Comparison of ENCODE assay signal across 8 cellular contexts in genomic region chr10:46228076-46229071, GRCh38. TPM values are rescaled to one million over a fixed set of nuclear protein-coding genes. Genes with fewer than 3 reads are reported as not detected.
DNase-seq lines count a peak whose midpoint lies in the region; ATAC-seq and TF ChIP-seq lines count a peak whose summit lies in the region.

No MANE protein-coding gene starts in this region.

- intact Hi-C loops in activated CD8-positive, alpha-beta T cell treated with anti-CD3 and anti-CD28 coated beads for 36 hours (cut with micrococcal nuclease) = no loop called here

- peaks cover 3% of the 10 kb centered on the region for H3K9me3 Mint-ChIP-seq in activated CD8-positive, alpha-beta T cell treated with anti-CD3 and anti-CD28 coated beads for 36 hours

- peak; percentile 54 for TF ChIP-seq CTCF in activated CD8-positive, alpha-beta T cell treated with anti-CD3 and anti-CD28 coated beads for 36 hours (IDR thresholded peaks at IDR 0.05)

- peak; percentile 98 for ATAC-seq in activated CD8-positive, alpha-beta T cell treated with anti-CD3 and anti-CD28 coated beads for 36 hours
- ATAC-seq in GM21381 (IDR thresholded peaks at IDR 0.05; ENCODE audit: unreplicated experiment) = no peak

- H3K36me3 Mint-ChIP-seq in activated CD8-positive, alpha-beta T cell treated with anti-CD3 and anti-CD28 coated beads for 36 hours (ENCODE audit: low read depth) = peaks cover 5% of the 10 kb centered on the region

- H3K4me3 Mint-ChIP-seq in activated CD8-positive, alpha-beta T cell treated with anti-CD3 and anti-CD28 coated beads for 36 hours = no peak overlapping the region

- H3K27me3 Mint-ChIP-seq in activated CD8-positive, alpha-beta T cell treated with anti-CD3 and anti-CD28 coated beads for 36 hours = no peaks in the 10 kb centered on the region

- H3K27ac Mint-ChIP-seq in activated CD8-positive, alpha-beta T cell treated with anti-CD3 and anti-CD28 coated beads for 36 hours = no peak overlapping the region

- DNase-seq in G401 (ENCODE audit: low spot score) (peak; percentile 49), HCEC 1CT (peak; percentile 58), NCI-H526 treated with DMSO at 0.1 percent for 48 hours (lab: John Stamatoyannopoulos, UW) (peak; percentile 23), medulla oblongata (ENCODE audit: extremely low spot score) (peak; percentile 86)
- DNase-seq in activated CD8-positive, alpha-beta T cell treated with anti-CD3 and anti-CD28 coated beads for 36 hours = peak; percentile 80
- peak; percentile 44 for DNase-seq in effector CD8-positive, alpha-beta T cell (lab: John Stamatoyannopoulos, UW)
- peak; percentile 19 for DNase-seq in stimulated activated CD8-positive, alpha-beta memory T cell treated with anti-CD3 and anti-CD28 coated beads, Interleukin-12 subunit alpha, Interleukin-12 subunit beta, amount 100 ng/mL, for 4 hours (ENCODE audit: low read depth)

- in situ Hi-C loops in G401 (cut with HindIII; ENCODE audit: low sequenced_read_pairs) = loop anchor here (25.0 kb wide), 1 partner anchor 309 kb away; no protein-coding TSS in a partner anchor

- peaks cover 8% of the 10 kb centered on the region for H3K4me1 Mint-ChIP-seq in activated CD8-positive, alpha-beta T cell treated with anti-CD3 and anti-CD28 coated beads for 36 hours (ENCODE audit: low read depth)

- POLR2A ChIA-PET in activated CD8-positive, alpha-beta T cell treated with anti-CD3 and anti-CD28 coated beads for 36 hours (lab: Charles Lee) = no interaction called here

- CTCF ChIA-PET in activated CD8-positive, alpha-beta T cell treated with anti-CD3 and anti-CD28 coated beads for 36 hours (lab: Charles Lee) = interaction anchor here (0.6 to 3.0 kb wide), 25 partner anchors 10 to 337 kb away, joined by 3 to 16 read pairs (median 4); partner anchors contain the start of gene ANTXRL

RNA-seq across cellular contexts. Expression of gene ANTXRL, which starts 58.4 kb away (rescaled TPM):
- not detected in 2 replicates for total RNA-seq in G401 (2014; rRNA removed; shearing (Covaris generic))
- not detected for total RNA-seq in activated CD8-positive, alpha-beta T cell treated with anti-CD3 and anti-CD28 coated beads for 36 hours

Comparison
In these comparisons a context has a peak if more than half of its experiments do, and no peak if none do; other contexts are left out.
1. DNase-seq: peak in every context shown above with its lines; median percentile 86 in medulla oblongata; 80 in activated CD8-positive, alpha-beta T cell treated with anti-CD3 and anti-CD28 coated beads for 36 hours; 58 in HCEC 1CT; 49 in G401; 44 in effector CD8-positive, alpha-beta T cell; 23 in NCI-H526 treated with DMSO at 0.1 percent for 48 hours; 19 in stimulated activated CD8-positive, alpha-beta memory T cell treated with anti-CD3 and anti-CD28 coated beads, Interleukin-12 subunit alpha, Interleukin-12 subunit beta, amount 100 ng/mL, for 4 hours.